ENCODE assay signal across 6 cellular contexts in the genomic region with DNA sequence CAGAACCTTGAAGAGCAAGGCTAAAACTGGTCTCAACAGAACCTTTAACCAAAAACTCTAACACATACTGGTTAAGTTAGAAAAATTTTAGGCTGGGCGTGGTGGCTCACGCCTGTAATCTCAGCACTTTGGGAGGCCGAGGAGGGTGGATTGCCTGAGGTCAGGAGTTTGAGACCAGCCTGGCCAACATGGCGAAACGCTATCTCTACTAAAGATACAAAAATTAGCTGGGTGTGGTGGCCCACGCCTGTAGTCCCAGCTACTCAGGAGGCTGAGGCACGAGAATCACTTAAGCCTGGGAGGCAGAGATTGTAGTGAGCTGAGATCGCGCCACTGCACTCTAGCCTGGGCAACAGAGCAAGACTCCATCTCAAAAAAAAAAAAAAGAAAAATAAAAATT. TPM values are rescaled to one million over a fixed set of nuclear protein-coding genes. Genes with fewer than 3 reads are reported as not detected.
DNase-seq lines count a peak whose midpoint lies in the region; ATAC-seq and TF ChIP-seq lines count a peak whose summit lies in the region.
"Not testable (repeated sequence)": the region's sequence is repeated elsewhere in the genome, so short reads cannot be mapped to it uniquely, and the experiment has no call there.

No MANE protein-coding gene starts in this region.

- not testable (repeated sequence) for DNase-seq in Karpas-422; activated CD4-positive, alpha-beta T cell treated with anti-CD3 and anti-CD28 coated beads for 36 hours; activated naive CD4-positive, alpha-beta T cell treated with anti-CD3 and anti-CD28 coated beads for 36 hours; effector memory CD8-positive, alpha-beta T cell; upper lobe of right lung

- not testable (repeated sequence) for H2AFZ ChIP-seq in Karpas-422 (ENCODE audit: low read length)

- H3K36me3 ChIP-seq in Karpas-422 (ENCODE audit: insufficient read depth, low read length) (peaks cover 70% of the 10 kb centered on the region), neutrophil (peaks cover 30% of the 10 kb centered on the region), upper lobe of right lung (peaks cover 38% of the 10 kb centered on the region)

- peak overlapping the region; percentile 27; the same call in 1 of the 2 replicates for H3K27ac ChIP-seq in Karpas-422 (ENCODE audit: low read length)
- peak overlapping the region; percentile 98 for H3K27ac ChIP-seq in neutrophil
- peak overlapping the region; percentile 55 for H3K27ac ChIP-seq in upper lobe of right lung

- H3K9me2 ChIP-seq in Karpas-422 (replicated peaks; ENCODE audit: insufficient read depth, low read length): not testable (repeated sequence)

- H3K4me3 Mint-ChIP-seq in activated CD4-positive, alpha-beta T cell treated with anti-CD3 and anti-CD28 coated beads for 36 hours: peak overlapping the region; percentile 99
- peak overlapping the region; percentile 80 for H3K4me3 Mint-ChIP-seq in activated naive CD4-positive, alpha-beta T cell treated with anti-CD3 and anti-CD28 coated beads for 36 hours
- H3K4me3 Mint-ChIP-seq in effector memory CD8-positive, alpha-beta T cell: peak overlapping the region; percentile 90 to 98

- intact Hi-C loops in activated CD4-positive, alpha-beta T cell treated with anti-CD3 and anti-CD28 coated beads for 36 hours (cut with DNase I, micrococcal nuclease): loop anchor here (10.0 kb wide), 4 partner anchors 277 to 1657 kb away; partner anchors contain the start of genes CISH (in 1 of the 2), GNL3 (in 1 of the 2), MAPKAPK3 (in 1 of the 2) and PBRM1 (in 1 of the 2)
- intact Hi-C loops in activated naive CD4-positive, alpha-beta T cell treated with anti-CD3 and anti-CD28 coated beads for 36 hours (cut with micrococcal nuclease): loop anchor here (5.0 to 10.0 kb wide), 3 partner anchors 415 to 1657 kb away; partner anchors contain the start of genes CISH, GNL3, MAPKAPK3 and PBRM1
- intact Hi-C loops in upper lobe of right lung (cut with DNase I): not testable (repeated sequence)

- not testable (repeated sequence) for H3K9ac ChIP-seq in Karpas-422 (ENCODE audit: low read length)

- H3K27me3 Mint-ChIP-seq in activated CD4-positive, alpha-beta T cell treated with anti-CD3 and anti-CD28 coated beads for 36 hours; activated naive CD4-positive, alpha-beta T cell treated with anti-CD3 and anti-CD28 coated beads for 36 hours (ENCODE audit: low read depth); effector memory CD8-positive, alpha-beta T cell: not testable (repeated sequence)

- peaks cover 35% of the 10 kb centered on the region for H3K4me1 ChIP-seq in Karpas-422 (ENCODE audit: low read length)
- peaks cover 52 to 67% of the 10 kb centered on the region in 2 experiments for H3K4me1 ChIP-seq in neutrophil (ENCODE audit: control insufficient read depth in 1 of 2, insufficient read depth in 1 of 2, low read depth in 1 of 2, low read length in 1 of 2)
- peaks cover 94% of the 10 kb centered on the region for H3K4me1 ChIP-seq in upper lobe of right lung

- not testable (repeated sequence) for ATAC-seq in activated CD4-positive, alpha-beta T cell treated with anti-CD3 and anti-CD28 coated beads for 36 hours; effector memory CD8-positive, alpha-beta T cell (replicated peaks); upper lobe of right lung

- not testable (repeated sequence) for H3K9me3 ChIP-seq in Karpas-422 (ENCODE audit: low read length); neutrophil; upper lobe of right lung

- H3K4me1 Mint-ChIP-seq in activated CD4-positive, alpha-beta T cell treated with anti-CD3 and anti-CD28 coated beads for 36 hours: peaks cover 71% of the 10 kb centered on the region
- H3K4me1 Mint-ChIP-seq in activated naive CD4-positive, alpha-beta T cell treated with anti-CD3 and anti-CD28 coated beads for 36 hours (ENCODE audit: low read depth): peaks cover 76% of the 10 kb centered on the region
- H3K4me1 Mint-ChIP-seq in effector memory CD8-positive, alpha-beta T cell (ENCODE audit: low read depth in 2 of 2): peaks cover 70 to 77% of the 10 kb centered on the region in 2 donors

- POLR2A ChIA-PET in activated CD4-positive, alpha-beta T cell treated with anti-CD3 and anti-CD28 coated beads for 36 hours (lab: Charles Lee): interaction anchor here (0.7 kb wide), 1 partner anchor 37 kb away, joined by 3 read pairs; no protein-coding TSS in a partner anchor

- not testable (repeated sequence) for TF ChIP-seq CTCF in neutrophil (IDR thresholded peaks at IDR 0.05); upper lobe of right lung (IDR thresholded peaks at IDR 0.05)

- not testable (repeated sequence) for H3K9me3 Mint-ChIP-seq in activated CD4-positive, alpha-beta T cell treated with anti-CD3 and anti-CD28 coated beads for 36 hours (ENCODE audit: low read depth); activated naive CD4-positive, alpha-beta T cell treated with anti-CD3 and anti-CD28 coated beads for 36 hours; effector memory CD8-positive, alpha-beta T cell

- peaks cover 73% of the 10 kb centered on the region for H4K20me1 ChIP-seq in Karpas-422 (ENCODE audit: insufficient read depth, low read depth, low read length)

- H3K36me3 Mint-ChIP-seq in activated CD4-positive, alpha-beta T cell treated with anti-CD3 and anti-CD28 coated beads for 36 hours (ENCODE audit: low read depth): peaks cover 93% of the 10 kb centered on the region
- peaks cover 95% of the 10 kb centered on the region for H3K36me3 Mint-ChIP-seq in activated naive CD4-positive, alpha-beta T cell treated with anti-CD3 and anti-CD28 coated beads for 36 hours (ENCODE audit: low read depth)
- H3K36me3 Mint-ChIP-seq in effector memory CD8-positive, alpha-beta T cell (ENCODE audit: insufficient read depth): peaks cover 75% of the 10 kb centered on the region

- not testable (repeated sequence) for H3K4me3 ChIP-seq in Karpas-422 (ENCODE audit: low read length); neutrophil (ENCODE audit: low read depth in 1 of 2, low read length in 1 of 2); upper lobe of right lung

- CTCF ChIA-PET in activated CD4-positive, alpha-beta T cell treated with anti-CD3 and anti-CD28 coated beads for 36 hours (lab: Charles Lee): interaction anchor here (0.8 to 2.2 kb wide), 7 partner anchors 13 to 68 kb away, joined by 4 to 12 read pairs (median 5); partner anchors contain the start of gene PPM1M
- CTCF ChIA-PET in activated naive CD4-positive, alpha-beta T cell treated with anti-CD3 and anti-CD28 coated beads for 36 hours (lab: Charles Lee): interaction anchor here (1.1 to 3.0 kb wide), 7 partner anchors 13 to 58 kb away, joined by 4 to 15 read pairs (median 8); no protein-coding TSS in a partner anchor

- peaks cover 100% of the 10 kb centered on the region for H3K79me2 ChIP-seq in Karpas-422 (ENCODE audit: low read length)

- H3K4me2 ChIP-seq in Karpas-422 (ENCODE audit: low read depth, low read length, poor library complexity, severe bottlenecking): not testable (repeated sequence)

- peak overlapping the region; percentile 93 for H3K27ac Mint-ChIP-seq in activated CD4-positive, alpha-beta T cell treated with anti-CD3 and anti-CD28 coated beads for 36 hours
- peak overlapping the region; percentile 98 for H3K27ac Mint-ChIP-seq in activated naive CD4-positive, alpha-beta T cell treated with anti-CD3 and anti-CD28 coated beads for 36 hours
- H3K27ac Mint-ChIP-seq in effector memory CD8-positive, alpha-beta T cell: peak overlapping the region; percentile 95 to 97

- H3K27me3 ChIP-seq in Karpas-422 (ENCODE audit: low read length); neutrophil; upper lobe of right lung: not testable (repeated sequence)

RNA-seq across cellular contexts. Expression of gene WDR82, which starts 6.3 kb away (rescaled TPM):
- 30.4 and 42.0 TPM in 2 replicates for total RNA-seq in Karpas-422 (2014; rRNA removed; shearing (Covaris generic); ENCODE audit: low replicate concordance)
- 100 to 1,000 TPM in 1 of 2 experiments, 10 to 100 TPM in 1; 95.2 to 113 TPM for total RNA-seq in activated CD4-positive, alpha-beta T cell treated with anti-CD3 and anti-CD28 coated beads for 36 hours
- total RNA-seq in activated naive CD4-positive, alpha-beta T cell treated with anti-CD3 and anti-CD28 coated beads for 36 hours: 100 to 1,000 TPM; 176 to 177 TPM
- 61.9 TPM for total RNA-seq in upper lobe of right lung

RNA-seq across cellular contexts. Expression of gene GLYCTK, which starts 15.5 kb away (rescaled TPM):
- total RNA-seq in Karpas-422 (2014; rRNA removed; shearing (Covaris generic); ENCODE audit: low replicate concordance): 1.6 and 8.3 TPM in 2 replicates
- 10 to 100 TPM; 13.3 to 18.8 TPM for total RNA-seq in activated CD4-positive, alpha-beta T cell treated with anti-CD3 and anti-CD28 coated beads for 36 hours
- total RNA-seq in activated naive CD4-positive, alpha-beta T cell treated with anti-CD3 and anti-CD28 coated beads for 36 hours: 10 to 100 TPM; 25.9 to 27.7 TPM
- 11.5 TPM for total RNA-seq in upper lobe of right lung

RNA-seq across cellular contexts. Expression of gene PPM1M, which starts 26.6 kb away (rescaled TPM):
- total RNA-seq in Karpas-422 (2014; rRNA removed; shearing (Covaris generic); ENCODE audit: low replicate concordance): 25.5 and 35.4 TPM in 2 replicates
- total RNA-seq in activated CD4-positive, alpha-beta T cell treated with anti-CD3 and anti-CD28 coated beads for 36 hours: 10 to 100 TPM; 52.9 to 59.2 TPM
- 100 to 1,000 TPM; 107 to 108 TPM for total RNA-seq in activated naive CD4-positive, alpha-beta T cell treated with anti-CD3 and anti-CD28 coated beads for 36 hours
- total RNA-seq in upper lobe of right lung: 44.0 TPM

RNA-seq across cellular contexts. Expression of gene TWF2, which starts 33.2 kb away (rescaled TPM):
- total RNA-seq in Karpas-422 (2014; rRNA removed; shearing (Covaris generic); ENCODE audit: low replicate concordance): 42.0 and 76.3 TPM in 2 replicates
- 10 to 100 TPM; 85.0 to 93.5 TPM for total RNA-seq in activated CD4-positive, alpha-beta T cell treated with anti-CD3 and anti-CD28 coated beads for 36 hours
- total RNA-seq in activated naive CD4-positive, alpha-beta T cell treated with anti-CD3 and anti-CD28 coated beads for 36 hours: 10 to 100 TPM; 89.1 to 91.3 TPM
- 50.4 TPM for total RNA-seq in upper lobe of right lung

RNA-seq across cellular contexts. Expression of gene DNAH1, which starts 43.9 kb away (rescaled TPM):
- 2.9 and 8.3 TPM in 2 replicates for total RNA-seq in Karpas-422 (2014; rRNA removed; shearing (Covaris generic); ENCODE audit: low replicate concordance)
- total RNA-seq in activated CD4-positive, alpha-beta T cell treated with anti-CD3 and anti-CD28 coated beads for 36 hours: 10 to 100 TPM in 1 of 2 experiments, 1 to 10 TPM in 1; 7.4 to 10.1 TPM
- total RNA-seq in activated naive CD4-positive, alpha-beta T cell treated with anti-CD3 and anti-CD28 coated beads for 36 hours: 1 to 10 TPM; 9.4 TPM
- total RNA-seq in upper lobe of right lung: 11.2 TPM

Comparison
In these comparisons a context has a peak if more than half of its experiments do, and no peak if none do; other contexts are left out.
1. H3K27ac ChIP-seq: peak in every context shown above with its lines; median percentile 98 in neutrophil; 55 in upper lobe of right lung; 27 in Karpas-422.